1 cellular context compared by ENCODE assay signal in the genomic region with DNA sequence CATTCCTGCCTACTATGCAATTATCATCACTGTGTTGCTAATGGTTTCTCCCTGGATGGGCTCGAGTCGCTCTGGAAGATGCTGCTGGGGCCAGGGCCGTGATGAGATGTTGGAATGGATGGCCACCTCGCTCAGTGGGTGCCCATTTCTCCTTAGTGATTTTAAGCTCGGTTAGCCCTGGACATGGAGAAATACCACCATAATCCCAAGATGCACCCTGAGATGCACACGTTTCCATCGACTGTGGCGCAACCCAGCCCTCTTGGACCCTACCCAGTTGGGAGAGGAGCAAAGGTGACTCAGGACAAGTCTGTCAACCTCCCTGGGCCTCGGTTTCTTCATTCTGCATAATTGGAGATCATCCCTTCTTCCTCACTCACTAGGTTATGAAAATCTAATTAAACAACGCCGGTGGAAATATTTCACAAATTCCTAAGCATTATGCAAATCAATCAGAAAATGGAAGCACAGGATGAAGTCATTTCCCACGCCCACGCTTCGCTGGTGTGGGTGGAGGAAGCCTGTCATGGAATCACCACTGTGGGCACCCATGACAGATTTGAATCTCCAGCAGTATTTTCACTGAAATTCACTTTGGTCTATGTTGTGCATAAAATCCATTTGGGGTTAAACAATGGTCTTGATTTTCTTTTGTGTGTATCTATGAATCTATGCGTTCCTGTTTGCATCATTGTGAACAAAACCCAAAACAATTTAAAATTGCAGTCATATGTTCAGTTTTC.
TF ChIP-seq lines count a peak whose summit lies in the region.

No MANE protein-coding gene starts in this region.

TF ChIP-seq in neural cell, 6 proteins besides CTCF, POLR2A, EP300 and RAD21 (continued from another document):
- TF ChIP-seq, protein P1, sequence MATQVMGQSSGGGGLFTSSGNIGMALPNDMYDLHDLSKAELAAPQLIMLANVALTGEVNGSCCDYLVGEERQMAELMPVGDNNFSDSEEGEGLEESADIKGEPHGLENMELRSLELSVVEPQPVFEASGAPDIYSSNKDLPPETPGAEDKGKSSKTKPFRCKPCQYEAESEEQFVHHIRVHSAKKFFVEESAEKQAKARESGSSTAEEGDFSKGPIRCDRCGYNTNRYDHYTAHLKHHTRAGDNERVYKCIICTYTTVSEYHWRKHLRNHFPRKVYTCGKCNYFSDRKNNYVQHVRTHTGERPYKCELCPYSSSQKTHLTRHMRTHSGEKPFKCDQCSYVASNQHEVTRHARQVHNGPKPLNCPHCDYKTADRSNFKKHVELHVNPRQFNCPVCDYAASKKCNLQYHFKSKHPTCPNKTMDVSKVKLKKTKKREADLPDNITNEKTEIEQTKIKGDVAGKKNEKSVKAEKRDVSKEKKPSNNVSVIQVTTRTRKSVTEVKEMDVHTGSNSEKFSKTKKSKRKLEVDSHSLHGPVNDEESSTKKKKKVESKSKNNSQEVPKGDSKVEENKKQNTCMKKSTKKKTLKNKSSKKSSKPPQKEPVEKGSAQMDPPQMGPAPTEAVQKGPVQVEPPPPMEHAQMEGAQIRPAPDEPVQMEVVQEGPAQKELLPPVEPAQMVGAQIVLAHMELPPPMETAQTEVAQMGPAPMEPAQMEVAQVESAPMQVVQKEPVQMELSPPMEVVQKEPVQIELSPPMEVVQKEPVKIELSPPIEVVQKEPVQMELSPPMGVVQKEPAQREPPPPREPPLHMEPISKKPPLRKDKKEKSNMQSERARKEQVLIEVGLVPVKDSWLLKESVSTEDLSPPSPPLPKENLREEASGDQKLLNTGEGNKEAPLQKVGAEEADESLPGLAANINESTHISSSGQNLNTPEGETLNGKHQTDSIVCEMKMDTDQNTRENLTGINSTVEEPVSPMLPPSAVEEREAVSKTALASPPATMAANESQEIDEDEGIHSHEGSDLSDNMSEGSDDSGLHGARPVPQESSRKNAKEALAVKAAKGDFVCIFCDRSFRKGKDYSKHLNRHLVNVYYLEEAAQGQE (IDR thresholded peaks at IDR 0.05; ENCODE audit: borderline replicate concordance) = no peak
- TF ChIP-seq MXI1 (conservative IDR thresholded peaks at IDR 0.05; ENCODE audit: poor library complexity, severe bottlenecking) (no peak), POLR2AphosphoS5 (IDR thresholded peaks at IDR 0.05) (no peak), EZH2 (IDR thresholded peaks at IDR 0.05; ENCODE audit: borderline replicate concordance, insufficient read depth, low read length, poor library complexity, severe bottlenecking) (no peak), TAF1 (IDR thresholded peaks at IDR 0.05; ENCODE audit: low read depth) (no peak)
